ENCODE assay signal across 1 cellular context in genomic region chr2:73779472-73780241, GRCh38.
TF ChIP-seq lines count a peak whose summit lies in the region.

TSS of gene DUSP11 (minus strand) at chr2:73780103. CDS start at chr2:73779974, 129 bp downstream.

TF ChIP-seq in K562, 482 proteins besides CTCF, POLR2A, EP300 and RAD21 (continued from another document and continues in another):
- TF ChIP-seq RBBP5 (IDR thresholded peaks at IDR 0.05; ENCODE audit: borderline replicate concordance, insufficient read depth, low read length, poor library complexity, severe bottlenecking): peak; percentile 78
- peak; percentile 60; the same call in 1 of the 2 replicates for TF ChIP-seq MTA3 (IDR thresholded peaks at IDR 0.05; ENCODE audit: borderline replicate concordance)
- no peak for TF ChIP-seq SP2 (IDR thresholded peaks at IDR 0.05; ENCODE audit: extremely low read depth, low read depth, low read length, poor library complexity, severe bottlenecking)
- TF ChIP-seq ZFX (CRISPR knock-in tag; IDR thresholded peaks at IDR 0.05): peak; percentile 45
- no peak for TF ChIP-seq ZNF431 (CRISPR knock-in tag; IDR thresholded peaks at IDR 0.05)
- TF ChIP-seq LEF1 (IDR thresholded peaks at IDR 0.05): no peak
- 0 out of 2 replicates have a peak, but pooled peaks have one; percentile 36 for TF ChIP-seq TAF7 (tag; IDR thresholded peaks at IDR 0.05)
- TF ChIP-seq C11orf30 (IDR thresholded peaks at IDR 0.05; ENCODE audit: low read depth): no peak
- TF ChIP-seq NFE2 (IDR thresholded peaks at IDR 0.05; ENCODE audit: low read depth): no peak
- no peak for TF ChIP-seq ZBTB1 (CRISPR knock-in tag; IDR thresholded peaks at IDR 0.05; ENCODE audit: borderline replicate concordance, low read depth)
- TF ChIP-seq ZNF780A (CRISPR knock-in tag; IDR thresholded peaks at IDR 0.05): no peak
- 0 out of 2 replicates have a peak, but pooled peaks have one; percentile 23 for TF ChIP-seq FOXP4 (CRISPR knock-in tag; IDR thresholded peaks at IDR 0.05; ENCODE audit: borderline replicate concordance)
- peak; percentile 59 for TF ChIP-seq SAP30 (IDR thresholded peaks at IDR 0.05; ENCODE audit: borderline replicate concordance, insufficient read depth, low read depth, low read length, poor library complexity, severe bottlenecking)
- TF ChIP-seq NEUROD1 (IDR thresholded peaks at IDR 0.05; ENCODE audit: borderline replicate concordance, low read depth, low read length, partially characterized antibody): peak; percentile 54
- peak; percentile 79; the same call in 1 of the 2 replicates for TF ChIP-seq XRCC5 (IDR thresholded peaks at IDR 0.05; ENCODE audit: low read depth, low read length)
- TF ChIP-seq, protein P1, sequence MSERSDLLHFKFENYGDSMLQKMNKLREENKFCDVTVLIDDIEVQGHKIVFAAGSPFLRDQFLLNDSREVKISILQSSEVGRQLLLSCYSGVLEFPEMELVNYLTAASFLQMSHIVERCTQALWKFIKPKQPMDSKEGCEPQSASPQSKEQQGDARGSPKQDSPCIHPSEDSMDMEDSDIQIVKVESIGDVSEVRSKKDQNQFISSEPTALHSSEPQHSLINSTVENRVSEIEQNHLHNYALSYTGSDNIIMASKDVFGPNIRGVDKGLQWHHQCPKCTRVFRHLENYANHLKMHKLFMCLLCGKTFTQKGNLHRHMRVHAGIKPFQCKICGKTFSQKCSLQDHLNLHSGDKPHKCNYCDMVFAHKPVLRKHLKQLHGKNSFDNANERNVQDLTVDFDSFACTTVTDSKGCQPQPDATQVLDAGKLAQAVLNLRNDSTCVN (CRISPR knock-in tag; IDR thresholded peaks at IDR 0.05): 0 out of 2 replicates have a peak, but pooled peaks have one; percentile 26
- TF ChIP-seq, protein P2, sequence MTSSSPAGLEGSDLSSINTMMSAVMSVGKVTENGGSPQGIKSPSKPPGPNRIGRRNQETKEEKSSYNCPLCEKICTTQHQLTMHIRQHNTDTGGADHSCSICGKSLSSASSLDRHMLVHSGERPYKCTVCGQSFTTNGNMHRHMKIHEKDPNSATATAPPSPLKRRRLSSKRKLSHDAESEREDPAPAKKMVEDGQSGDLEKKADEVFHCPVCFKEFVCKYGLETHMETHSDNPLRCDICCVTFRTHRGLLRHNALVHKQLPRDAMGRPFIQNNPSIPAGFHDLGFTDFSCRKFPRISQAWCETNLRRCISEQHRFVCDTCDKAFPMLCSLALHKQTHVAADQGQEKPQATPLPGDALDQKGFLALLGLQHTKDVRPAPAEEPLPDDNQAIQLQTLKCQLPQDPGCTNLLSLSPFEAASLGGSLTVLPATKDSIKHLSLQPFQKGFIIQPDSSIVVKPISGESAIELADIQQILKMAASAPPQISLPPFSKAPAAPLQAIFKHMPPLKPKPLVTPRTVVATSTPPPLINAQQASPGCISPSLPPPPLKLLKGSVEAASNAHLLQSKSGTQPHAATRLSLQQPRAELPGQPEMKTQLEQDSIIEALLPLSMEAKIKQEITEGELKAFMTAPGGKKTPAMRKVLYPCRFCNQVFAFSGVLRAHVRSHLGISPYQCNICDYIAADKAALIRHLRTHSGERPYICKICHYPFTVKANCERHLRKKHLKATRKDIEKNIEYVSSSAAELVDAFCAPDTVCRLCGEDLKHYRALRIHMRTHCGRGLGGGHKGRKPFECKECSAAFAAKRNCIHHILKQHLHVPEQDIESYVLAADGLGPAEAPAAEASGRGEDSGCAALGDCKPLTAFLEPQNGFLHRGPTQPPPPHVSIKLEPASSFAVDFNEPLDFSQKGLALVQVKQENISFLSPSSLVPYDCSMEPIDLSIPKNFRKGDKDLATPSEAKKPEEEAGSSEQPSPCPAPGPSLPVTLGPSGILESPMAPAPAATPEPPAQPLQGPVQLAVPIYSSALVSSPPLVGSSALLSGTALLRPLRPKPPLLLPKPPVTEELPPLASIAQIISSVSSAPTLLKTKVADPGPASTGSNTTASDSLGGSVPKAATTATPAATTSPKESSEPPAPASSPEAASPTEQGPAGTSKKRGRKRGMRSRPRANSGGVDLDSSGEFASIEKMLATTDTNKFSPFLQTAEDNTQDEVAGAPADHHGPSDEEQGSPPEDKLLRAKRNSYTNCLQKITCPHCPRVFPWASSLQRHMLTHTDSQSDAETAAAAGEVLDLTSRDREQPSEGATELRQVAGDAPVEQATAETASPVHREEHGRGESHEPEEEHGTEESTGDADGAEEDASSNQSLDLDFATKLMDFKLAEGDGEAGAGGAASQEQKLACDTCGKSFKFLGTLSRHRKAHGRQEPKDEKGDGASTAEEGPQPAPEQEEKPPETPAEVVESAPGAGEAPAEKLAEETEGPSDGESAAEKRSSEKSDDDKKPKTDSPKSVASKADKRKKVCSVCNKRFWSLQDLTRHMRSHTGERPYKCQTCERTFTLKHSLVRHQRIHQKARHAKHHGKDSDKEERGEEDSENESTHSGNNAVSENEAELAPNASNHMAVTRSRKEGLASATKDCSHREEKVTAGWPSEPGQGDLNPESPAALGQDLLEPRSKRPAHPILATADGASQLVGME (CRISPR knock-in tag; IDR thresholded peaks at IDR 0.05): 0 out of 2 replicates have a peak, but pooled peaks have one; percentile 41
- TF ChIP-seq RERE (CRISPR knock-in tag; IDR thresholded peaks at IDR 0.05; ENCODE audit: borderline replicate concordance): no peak
- peak; percentile 90 for TF ChIP-seq ZBTB2 (IDR thresholded peaks at IDR 0.05)
- TF ChIP-seq HNRNPK (IDR thresholded peaks at IDR 0.05; ENCODE audit: low read depth, low read length, poor library complexity, severe bottlenecking): no peak
- TF ChIP-seq, protein P3, sequence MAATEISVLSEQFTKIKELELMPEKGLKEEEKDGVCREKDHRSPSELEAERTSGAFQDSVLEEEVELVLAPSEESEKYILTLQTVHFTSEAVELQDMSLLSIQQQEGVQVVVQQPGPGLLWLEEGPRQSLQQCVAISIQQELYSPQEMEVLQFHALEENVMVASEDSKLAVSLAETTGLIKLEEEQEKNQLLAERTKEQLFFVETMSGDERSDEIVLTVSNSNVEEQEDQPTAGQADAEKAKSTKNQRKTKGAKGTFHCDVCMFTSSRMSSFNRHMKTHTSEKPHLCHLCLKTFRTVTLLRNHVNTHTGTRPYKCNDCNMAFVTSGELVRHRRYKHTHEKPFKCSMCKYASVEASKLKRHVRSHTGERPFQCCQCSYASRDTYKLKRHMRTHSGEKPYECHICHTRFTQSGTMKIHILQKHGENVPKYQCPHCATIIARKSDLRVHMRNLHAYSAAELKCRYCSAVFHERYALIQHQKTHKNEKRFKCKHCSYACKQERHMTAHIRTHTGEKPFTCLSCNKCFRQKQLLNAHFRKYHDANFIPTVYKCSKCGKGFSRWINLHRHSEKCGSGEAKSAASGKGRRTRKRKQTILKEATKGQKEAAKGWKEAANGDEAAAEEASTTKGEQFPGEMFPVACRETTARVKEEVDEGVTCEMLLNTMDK (IDR thresholded peaks at IDR 0.05; ENCODE audit: borderline replicate concordance, insufficient read depth, low read depth, low read length, poor library complexity, severe bottlenecking): peak; percentile 49
- TF ChIP-seq MEIS2 (IDR thresholded peaks at IDR 0.05; ENCODE audit: partially characterized antibody): peak; percentile 65
- peak; percentile 92 for TF ChIP-seq POLR2B (IDR thresholded peaks at IDR 0.05; ENCODE audit: low read depth, partially characterized antibody)
- TF ChIP-seq NRF1 (conservative IDR thresholded peaks at IDR 0.05 in 1 of 2, IDR thresholded peaks at IDR 0.05 in 1 of 2): peak; percentile 95 to 96
- no peak for TF ChIP-seq NR3C1 (CRISPR knock-in tag; IDR thresholded peaks at IDR 0.05)
- no peak for TF ChIP-seq BDP1 (IDR thresholded peaks at IDR 0.05; ENCODE audit: insufficient read depth, insufficient read length)
- peak; percentile 54 for TF ChIP-seq HCFC1 (IDR thresholded peaks at IDR 0.05; ENCODE audit: low read depth, low read length)
- no peak for TF ChIP-seq DIDO1 (tag; IDR thresholded peaks at IDR 0.05; ENCODE audit: low read depth)
- TF ChIP-seq, protein P4, sequence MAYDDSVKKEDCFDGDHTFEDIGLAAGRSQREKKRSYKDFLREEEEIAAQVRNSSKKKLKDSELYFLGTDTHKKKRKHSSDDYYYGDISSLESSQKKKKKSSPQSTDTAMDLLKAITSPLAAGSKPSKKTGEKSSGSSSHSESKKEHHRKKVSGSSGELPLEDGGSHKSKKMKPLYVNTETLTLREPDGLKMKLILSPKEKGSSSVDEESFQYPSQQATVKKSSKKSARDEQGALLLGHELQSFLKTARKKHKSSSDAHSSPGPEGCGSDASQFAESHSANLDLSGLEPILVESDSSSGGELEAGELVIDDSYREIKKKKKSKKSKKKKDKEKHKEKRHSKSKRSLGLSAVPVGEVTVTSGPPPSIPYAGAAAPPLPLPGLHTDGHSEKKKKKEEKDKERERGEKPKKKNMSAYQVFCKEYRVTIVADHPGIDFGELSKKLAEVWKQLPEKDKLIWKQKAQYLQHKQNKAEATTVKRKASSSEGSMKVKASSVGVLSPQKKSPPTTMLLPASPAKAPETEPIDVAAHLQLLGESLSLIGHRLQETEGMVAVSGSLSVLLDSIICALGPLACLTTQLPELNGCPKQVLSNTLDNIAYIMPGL (CRISPR knock-in tag; IDR thresholded peaks at IDR 0.05): peak; percentile 55; the same call in 1 of the 2 replicates
- TF ChIP-seq, protein P5, sequence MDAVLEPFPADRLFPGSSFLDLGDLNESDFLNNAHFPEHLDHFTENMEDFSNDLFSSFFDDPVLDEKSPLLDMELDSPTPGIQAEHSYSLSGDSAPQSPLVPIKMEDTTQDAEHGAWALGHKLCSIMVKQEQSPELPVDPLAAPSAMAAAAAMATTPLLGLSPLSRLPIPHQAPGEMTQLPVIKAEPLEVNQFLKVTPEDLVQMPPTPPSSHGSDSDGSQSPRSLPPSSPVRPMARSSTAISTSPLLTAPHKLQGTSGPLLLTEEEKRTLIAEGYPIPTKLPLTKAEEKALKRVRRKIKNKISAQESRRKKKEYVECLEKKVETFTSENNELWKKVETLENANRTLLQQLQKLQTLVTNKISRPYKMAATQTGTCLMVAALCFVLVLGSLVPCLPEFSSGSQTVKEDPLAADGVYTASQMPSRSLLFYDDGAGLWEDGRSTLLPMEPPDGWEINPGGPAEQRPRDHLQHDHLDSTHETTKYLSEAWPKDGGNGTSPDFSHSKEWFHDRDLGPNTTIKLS (IDR thresholded peaks at IDR 0.05; ENCODE audit: borderline replicate concordance, low read depth): peak; percentile 96
- peak; percentile 57; the same call in 1 of the 2 replicates for TF ChIP-seq TFAP4 (CRISPR knock-in tag; IDR thresholded peaks at IDR 0.05; ENCODE audit: borderline replicate concordance)
- no peak for TF ChIP-seq ZNF57 (CRISPR knock-in tag; IDR thresholded peaks at IDR 0.05)
- TF ChIP-seq GTF2F1 (IDR thresholded peaks at IDR 0.05; ENCODE audit: low read depth, low read length): no peak
